In the genomic region with DNA sequence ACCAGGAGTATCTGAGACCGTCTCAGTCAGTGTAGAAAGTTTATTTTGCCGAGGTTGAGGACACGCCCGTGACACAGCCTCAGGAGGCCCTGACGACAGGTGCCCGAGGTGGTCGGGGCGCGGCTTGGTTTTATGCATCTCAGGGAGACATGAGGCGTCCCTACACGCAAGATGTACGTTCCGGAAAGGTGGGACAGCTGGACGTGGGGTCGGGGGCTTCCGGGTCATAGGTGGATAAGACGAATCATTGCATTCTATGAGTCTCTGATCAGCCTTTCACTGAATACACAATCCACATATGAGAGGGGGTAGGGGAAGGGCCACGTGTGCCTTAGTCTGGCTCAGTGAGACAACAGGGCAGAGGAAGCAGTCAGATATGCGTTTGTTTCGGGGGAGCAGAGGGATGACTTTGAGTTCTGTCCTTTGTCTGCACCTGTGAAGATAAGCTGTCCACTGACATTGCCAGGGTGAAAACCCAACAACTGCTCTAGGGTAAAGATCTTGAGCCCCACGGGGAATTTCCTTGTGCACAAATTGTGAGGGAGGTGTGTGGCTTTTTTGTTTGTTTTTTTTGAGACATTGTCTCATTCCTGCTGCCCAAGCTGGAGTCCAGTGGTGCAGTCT, we compare ENCODE assay signal across 21 cellular contexts.
DNase-seq lines count a peak whose midpoint lies in the region; ATAC-seq, FAIRE-seq and TF ChIP-seq lines count a peak whose summit lies in the region.
"Had no signal": no experiment of that assay in that cellular context is flagged by ENCODE, and none has a peak within 500 bp of the region (broad histone marks: within the 10 kb centered on the region; RNA-seq: fewer than 3 reads in every experiment).

No MANE protein-coding gene starts in this region.

- CTCF ChIA-PET in WTC11 (lab: Charles Lee): interaction anchor here (1.1 kb wide), 1 partner anchor 30 kb away, joined by 4 read pairs; no protein-coding TSS in a partner anchor

- H3F3A ChIP-seq in MM.1S (ENCODE audit: insufficient read depth, low read length): no peaks in the 10 kb centered on the region

- no peaks in the 10 kb centered on the region for H3K27me3 ChIP-seq in MM.1S (replicated peaks; ENCODE audit: insufficient read depth, low read length)
- H3K27me3 ChIP-seq: hepatocyte, neutrophil had no signal

- no peaks in the 10 kb centered on the region for H4K20me1 ChIP-seq in MM.1S (ENCODE audit: insufficient read depth, low read length)

- H3K36me3 ChIP-seq in kidney (ENCODE audit: control insufficient read depth in 1 of 2, insufficient read depth in 2 of 2, low read length in 2 of 2) (peaks cover 2% of the 10 kb centered on the region in 2 donors), MM.1S (replicated peaks; ENCODE audit: insufficient read depth, low read length) (no peaks in the 10 kb centered on the region)

- intact Hi-C loops in kidney (cut with DNase I): no loop called here

- POLR2A ChIA-PET in WTC11 (lab: Charles Lee): no interaction called here

- peaks cover 30% of the 10 kb centered on the region for H3K4me1 Mint-ChIP-seq in stimulated activated naive CD8-positive, alpha-beta T cell treated with anti-CD3 and anti-CD28 coated beads, Interleukin-15, Interleukin-2, amounts not matched to agents 100 ng/mL and 50 ng/mL, for 24 hours (ENCODE audit: low read depth)
- H3K4me1 Mint-ChIP-seq in WTC11: peaks cover 17% of the 10 kb centered on the region

- H3K4me1 ChIP-seq in kidney (ENCODE audit: control insufficient read depth in 1 of 2, insufficient read depth in 1 of 2, low read depth in 1 of 2, low read length in 2 of 2) (peaks cover 3 to 4% of the 10 kb centered on the region in 2 donors), MM.1S (ENCODE audit: low read length) (no peaks in the 10 kb centered on the region)

- TF ChIP-seq CTCF in WTC11 (IDR thresholded peaks at IDR 0.05): no peak
- no peak for TF ChIP-seq CTCF in kidney (IDR thresholded peaks at IDR 0.05; ENCODE audit: borderline replicate concordance, extremely low read depth, insufficient read depth)
- no peak for TF ChIP-seq CTCF in MM.1S (IDR thresholded peaks at IDR 0.05; ENCODE audit: low read length)
- no peak for TF ChIP-seq CTCF in omental fat pad (IDR thresholded peaks at IDR 0.05)

- no peaks in the 10 kb centered on the region for H3K9me2 ChIP-seq in MM.1S (replicated peaks; ENCODE audit: insufficient read depth, low read length)

- no peak overlapping the region for H3K27ac ChIP-seq in kidney (ENCODE audit: low read depth in 2 of 2, low read length in 2 of 2)
- H3K27ac ChIP-seq in MM.1S (ENCODE audit: low read length): no peak overlapping the region
- H3K27ac ChIP-seq: hepatocyte had no signal

- H2AFZ ChIP-seq in MM.1S (ENCODE audit: low read length): no peak overlapping the region
- H2AFZ ChIP-seq: hepatocyte had no signal

- no peak overlapping the region for H3K9ac ChIP-seq in kidney (ENCODE audit: low read length in 2 of 2)
- no peak overlapping the region for H3K9ac ChIP-seq in MM.1S (ENCODE audit: low read length)

- H3K27me3 Mint-ChIP-seq in stimulated activated naive CD8-positive, alpha-beta T cell treated with anti-CD3 and anti-CD28 coated beads, Interleukin-15, Interleukin-2, amounts not matched to agents 100 ng/mL and 50 ng/mL, for 24 hours: no peaks in the 10 kb centered on the region
- H3K27me3 Mint-ChIP-seq in WTC11 (ENCODE audit: low read depth): no peaks in the 10 kb centered on the region
- H3K27me3 Mint-ChIP-seq: activated naive CD8-positive, alpha-beta T cell treated with anti-CD3 and anti-CD28 coated beads, Interleukin-2, amount 50 U/mL, for 24 hours had no signal

- H3K9me3 ChIP-seq in kidney (ENCODE audit: control insufficient read depth in 1 of 2, low read length in 2 of 2): no peaks in the 10 kb centered on the region
- H3K9me3 ChIP-seq in MM.1S (replicated peaks; ENCODE audit: insufficient read depth, low read length): no peaks in the 10 kb centered on the region
- H3K9me3 ChIP-seq: neutrophil had no signal

- H3K79me2 ChIP-seq in MM.1S (ENCODE audit: low read length): no peaks in the 10 kb centered on the region

- no peak for FAIRE-seq in kidney (lab: Jason Lieb, UNC)
- FAIRE-seq: bronchial epithelial cell, GM12878 had no signal

- peak overlapping the region; percentile 41 for H3K27ac Mint-ChIP-seq in stimulated activated naive CD8-positive, alpha-beta T cell treated with anti-CD3 and anti-CD28 coated beads, Interleukin-15, Interleukin-2, amounts not matched to agents 100 ng/mL and 50 ng/mL, for 24 hours
- peak overlapping the region; percentile 81 for H3K27ac Mint-ChIP-seq in WTC11
- H3K27ac Mint-ChIP-seq: activated naive CD8-positive, alpha-beta T cell treated with anti-CD3 and anti-CD28 coated beads, Interleukin-2, amount 50 U/mL, for 24 hours; activated T-helper 1 cell treated with anti-CD3 and anti-CD28 coated beads, Interleukin-12 subunit alpha, Interleukin-12 subunit beta, Interleukin-2, Interleukin-4 antibody, amounts not matched to agents 30 ng/mL and 10 ng/mL and 1 ng/mL, durations not matched to agents 14 hours and 24 hours and 36 hours had no signal

- H3K4me3 ChIP-seq in kidney (ENCODE audit: low read length in 2 of 2) (no peak overlapping the region), MM.1S (ENCODE audit: low read length) (no peak overlapping the region)
- H3K4me3 ChIP-seq: GM12878, hepatocyte had no signal

- peaks cover 32% of the 10 kb centered on the region for H3K36me3 Mint-ChIP-seq in stimulated activated naive CD8-positive, alpha-beta T cell treated with anti-CD3 and anti-CD28 coated beads, Interleukin-15, Interleukin-2, amounts not matched to agents 100 ng/mL and 50 ng/mL, for 24 hours (ENCODE audit: low read depth)
- peaks cover 60% of the 10 kb centered on the region for H3K36me3 Mint-ChIP-seq in WTC11

- ATAC-seq in stimulated activated naive CD8-positive, alpha-beta T cell treated with anti-CD3 and anti-CD28 coated beads, Interleukin-15, Interleukin-2, amounts not matched to agents 100 U/mL and 50 U/mL, for 24 hours: no peak
- no peak for ATAC-seq in WTC11
- ATAC-seq in HG02981 (IDR thresholded peaks at IDR 0.05; ENCODE audit: unreplicated experiment): no peak
- no peak for ATAC-seq in HG02938 (IDR thresholded peaks at IDR 0.05; ENCODE audit: unreplicated experiment)
- no peak for ATAC-seq in omental fat pad (ENCODE audit: low FRiP score)
- ATAC-seq: activated naive CD8-positive, alpha-beta T cell treated with anti-CD3 and anti-CD28 coated beads, Interleukin-2, amount 50 U/mL, for 24 hours; GM12878 had no signal

- H3K9me3 Mint-ChIP-seq in stimulated activated naive CD8-positive, alpha-beta T cell treated with anti-CD3 and anti-CD28 coated beads, Interleukin-15, Interleukin-2, amounts not matched to agents 100 ng/mL and 50 ng/mL, for 24 hours: no peaks in the 10 kb centered on the region
- H3K9me3 Mint-ChIP-seq in WTC11: no peaks in the 10 kb centered on the region
- H3K9me3 Mint-ChIP-seq: activated naive CD8-positive, alpha-beta T cell treated with anti-CD3 and anti-CD28 coated beads, Interleukin-2, amount 50 U/mL, for 24 hours; activated T-helper 1 cell treated with anti-CD3 and anti-CD28 coated beads, Interleukin-12 subunit alpha, Interleukin-12 subunit beta, Interleukin-2, Interleukin-4 antibody, amounts not matched to agents 30 ng/mL and 10 ng/mL and 1 ng/mL, durations not matched to agents 14 hours and 24 hours and 36 hours had no signal

- H3K4me3 Mint-ChIP-seq in stimulated activated naive CD8-positive, alpha-beta T cell treated with anti-CD3 and anti-CD28 coated beads, Interleukin-15, Interleukin-2, amounts not matched to agents 100 ng/mL and 50 ng/mL, for 24 hours: no peak overlapping the region
- no peak overlapping the region for H3K4me3 Mint-ChIP-seq in WTC11
- H3K4me3 Mint-ChIP-seq: activated naive CD8-positive, alpha-beta T cell treated with anti-CD3 and anti-CD28 coated beads, Interleukin-2, amount 50 U/mL, for 24 hours; activated T-helper 1 cell treated with anti-CD3 and anti-CD28 coated beads, Interleukin-12 subunit alpha, Interleukin-12 subunit beta, Interleukin-2, Interleukin-4 antibody, amounts not matched to agents 30 ng/mL and 10 ng/mL and 1 ng/mL, durations not matched to agents 14 hours and 24 hours and 36 hours had no signal

- no peak for DNase-seq in stimulated activated naive CD8-positive, alpha-beta T cell treated with anti-CD3 and anti-CD28 coated beads, Interleukin-15, Interleukin-2, amounts not matched to agents 100 U/mL and 50 U/mL, for 24 hours
- no peak for DNase-seq in WTC11 (ENCODE audit: low spot score)
- DNase-seq in kidney: peak; percentile 57
- no peak for DNase-seq in MM.1S
- no peak for DNase-seq in omental fat pad (ENCODE audit: low spot score)
- DNase-seq: activated naive CD8-positive, alpha-beta T cell treated with anti-CD3 and anti-CD28 coated beads, Interleukin-2, amount 50 U/mL, for 24 hours; islet precursor cell; mesendoderm; NCI-H2029 treated with DMSO at 0.1 percent for 48 hours; NCI-H510A; OCI-M1; stimulated activated CD4-positive, alpha-beta T cell treated with anti-CD3 and anti-CD28 coated beads, Interleukin-2, amount 100 ng/mL, for 24 hours; T-helper 9 cell had no signal

- H3K4me2 ChIP-seq in MM.1S (ENCODE audit: low read depth, low read length): no peak overlapping the region
- H3K4me2 ChIP-seq: hepatocyte had no signal

TF ChIP-seq in WTC11, 78 proteins besides CTCF, POLR2A, EP300 and RAD21 (continues in another document):
- TF ChIP-seq GRHL2 (CRISPR knock-in tag; IDR thresholded peaks at IDR 0.05; ENCODE audit: insufficient replicate concordance, severe bottlenecking): no peak
- TF ChIP-seq ZNF416 (CRISPR knock-in tag; IDR thresholded peaks at IDR 0.05): no peak
- TF ChIP-seq, protein P1, sequence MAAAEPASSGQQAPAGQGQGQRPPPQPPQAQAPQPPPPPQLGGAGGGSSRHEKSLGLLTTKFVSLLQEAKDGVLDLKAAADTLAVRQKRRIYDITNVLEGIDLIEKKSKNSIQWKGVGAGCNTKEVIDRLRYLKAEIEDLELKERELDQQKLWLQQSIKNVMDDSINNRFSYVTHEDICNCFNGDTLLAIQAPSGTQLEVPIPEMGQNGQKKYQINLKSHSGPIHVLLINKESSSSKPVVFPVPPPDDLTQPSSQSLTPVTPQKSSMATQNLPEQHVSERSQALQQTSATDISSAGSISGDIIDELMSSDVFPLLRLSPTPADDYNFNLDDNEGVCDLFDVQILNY (CRISPR knock-in tag; IDR thresholded peaks at IDR 0.05): no peak
- TF ChIP-seq ZNF219 (CRISPR knock-in tag; IDR thresholded peaks at IDR 0.05; ENCODE audit: borderline replicate concordance): no peak
- no peak for TF ChIP-seq CREB1 (CRISPR knock-in tag; IDR thresholded peaks at IDR 0.05)
- TF ChIP-seq, protein P2, sequence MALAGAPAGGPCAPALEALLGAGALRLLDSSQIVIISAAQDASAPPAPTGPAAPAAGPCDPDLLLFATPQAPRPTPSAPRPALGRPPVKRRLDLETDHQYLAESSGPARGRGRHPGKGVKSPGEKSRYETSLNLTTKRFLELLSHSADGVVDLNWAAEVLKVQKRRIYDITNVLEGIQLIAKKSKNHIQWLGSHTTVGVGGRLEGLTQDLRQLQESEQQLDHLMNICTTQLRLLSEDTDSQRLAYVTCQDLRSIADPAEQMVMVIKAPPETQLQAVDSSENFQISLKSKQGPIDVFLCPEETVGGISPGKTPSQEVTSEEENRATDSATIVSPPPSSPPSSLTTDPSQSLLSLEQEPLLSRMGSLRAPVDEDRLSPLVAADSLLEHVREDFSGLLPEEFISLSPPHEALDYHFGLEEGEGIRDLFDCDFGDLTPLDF (CRISPR knock-in tag; IDR thresholded peaks at IDR 0.05): no peak
